In genomic region chr10:117254338-117254737, GRCh38 we compare ENCODE assay signal across 38 cellular contexts. TPM values are rescaled to one million over a fixed set of nuclear protein-coding genes. Genes with fewer than 3 reads are reported as not detected.
"Had no signal": no experiment of that assay in that cellular context is flagged by ENCODE, and none has a peak within 500 bp of the region (broad histone marks: within the 10 kb centered on the region; RNA-seq: fewer than 3 reads in every experiment).

No MANE protein-coding gene starts in this region.

- H3K27me3 ChIP-seq: brain microvascular endothelial cell had no signal

- FAIRE-seq: RCC 7860, TTC549 had no signal

- H3K27ac ChIP-seq: brain microvascular endothelial cell, RWPE1 had no signal

- DNase-seq: activated CD4-positive, alpha-beta T cell treated with anti-CD3 and anti-CD28 coated beads, Interleukin-2, amount 10 ng/mL, durations not matched to agents 24 days and 14 days; activated CD4-positive, alpha-beta T cell treated with anti-CD3 and anti-CD28 coated beads, Interleukin-2, amount 50 U/mL, for 4 hours; activated CD8-positive, alpha-beta T cell treated with anti-CD3 and anti-CD28 coated beads for 36 hours; activated effector memory CD4-positive, alpha-beta T cell treated with anti-CD3 and anti-CD28 coated beads, Interleukin-2, amount 50 U/mL, for 16 hours; activated naive CD4-positive, alpha-beta T cell; activated naive CD4-positive, alpha-beta T cell treated with anti-CD3 and anti-CD28 coated beads, Interleukin-2, amount 50 U/mL, for 16 hours; activated naive CD8-positive, alpha-beta T cell treated with anti-CD3 and anti-CD28 coated beads for 36 hours; activated T-cell treated with anti-CD3 and anti-CD28 coated beads, Interleukin-2, amount 50 U/mL, for 1 hour; activated T-cell treated with anti-CD3 and anti-CD28 coated beads, Interleukin-2, amount 50 U/mL, for 72 hours; amniotic stem cell; brain microvascular endothelial cell; central memory CD4-positive, alpha-beta T cell; MM.1S; NCI-H1092 treated with DMSO at 0.1 percent for 48 hours; NCI-H1417; NCI-H146; NCI-H187; NCI-H2029 treated with DMSO at 0.1 percent for 48 hours; NCI-H2107; NCI-H2171; NCI-H510A; NCI-H526; NCI-H748 treated with DMSO at 0.1 percent for 48 hours; NK-92 treated with Interleukin-12 subunit alpha and Interleukin-12 subunit beta, amount 100 ng/mL, for 24 hours; PC-3; SIG-M5 had no signal

- ATAC-seq: activated CD8-positive, alpha-beta T cell treated with anti-CD3 and anti-CD28 coated beads for 36 hours; activated T-cell treated with anti-CD3 and anti-CD28 coated beads, Interleukin-2, amount 50 U/mL, for 72 hours; activated T-helper 17 cell treated with anti-CD3 and anti-CD28 coated beads, Interleukin-2, amount 50 U/mL, for 72 hours; PC-3; Right ventricle myocardium inferior had no signal

- H3K36me3 ChIP-seq: brain microvascular endothelial cell had no signal

RNA-seq across cellular contexts. Expression of gene SLC18A2, which starts 13.4 kb away (rescaled TPM):
- total RNA-seq: activated CD4-positive, alpha-beta T cell treated with anti-CD3 and anti-CD28 coated beads, Interleukin-2, amount 10 ng/mL, durations not matched to agents 24 days and 14 days; activated naive CD8-positive, alpha-beta T cell treated with anti-CD3 and anti-CD28 coated beads for 36 hours; LHCN-M2; PC-3; SK-MEL-5; T-helper 1 cell treated with Interleukin-12 subunit alpha and Interleukin-12 subunit beta and Interleukin-4 antibody, amounts not matched to agents 30 ng/mL and 1 ng/mL, for 36 hours had no signal

RNA-seq across cellular contexts. Expression of gene KCNK18, which starts 57.0 kb away (rescaled TPM):
- total RNA-seq: activated CD4-positive, alpha-beta T cell treated with anti-CD3 and anti-CD28 coated beads, Interleukin-2, amount 10 ng/mL, durations not matched to agents 24 days and 14 days; activated CD8-positive, alpha-beta memory T cell treated with anti-CD3 and anti-CD28 coated beads for 36 hours; activated CD8-positive, alpha-beta T cell treated with anti-CD3 and anti-CD28 coated beads for 36 hours; activated naive CD8-positive, alpha-beta T cell treated with anti-CD3 and anti-CD28 coated beads for 36 hours; activated T-cell treated with anti-CD3 and anti-CD28 coated beads, Interleukin-2, amount 50 U/mL, for 72 hours; activated T-helper 17 cell treated with anti-CD3 and anti-CD28 coated beads, Interleukin-2, amount 50 U/mL, for 72 hours; aorta; cerebellum; LHCN-M2; PC-3; Right ventricle myocardium inferior; SK-MEL-5; T-helper 1 cell treated with Interleukin-12 subunit alpha and Interleukin-12 subunit beta and Interleukin-4 antibody, amounts not matched to agents 30 ng/mL and 1 ng/mL, for 36 hours; T-helper 2 cell treated with Interferon-gamma antibody and Interleukin-4, amounts not matched to agents 100 ng/mL and 5 ng/mL, for 36 hours had no signal
- polyA plus RNA-seq: aorta had no signal
